In the genomic region with DNA sequence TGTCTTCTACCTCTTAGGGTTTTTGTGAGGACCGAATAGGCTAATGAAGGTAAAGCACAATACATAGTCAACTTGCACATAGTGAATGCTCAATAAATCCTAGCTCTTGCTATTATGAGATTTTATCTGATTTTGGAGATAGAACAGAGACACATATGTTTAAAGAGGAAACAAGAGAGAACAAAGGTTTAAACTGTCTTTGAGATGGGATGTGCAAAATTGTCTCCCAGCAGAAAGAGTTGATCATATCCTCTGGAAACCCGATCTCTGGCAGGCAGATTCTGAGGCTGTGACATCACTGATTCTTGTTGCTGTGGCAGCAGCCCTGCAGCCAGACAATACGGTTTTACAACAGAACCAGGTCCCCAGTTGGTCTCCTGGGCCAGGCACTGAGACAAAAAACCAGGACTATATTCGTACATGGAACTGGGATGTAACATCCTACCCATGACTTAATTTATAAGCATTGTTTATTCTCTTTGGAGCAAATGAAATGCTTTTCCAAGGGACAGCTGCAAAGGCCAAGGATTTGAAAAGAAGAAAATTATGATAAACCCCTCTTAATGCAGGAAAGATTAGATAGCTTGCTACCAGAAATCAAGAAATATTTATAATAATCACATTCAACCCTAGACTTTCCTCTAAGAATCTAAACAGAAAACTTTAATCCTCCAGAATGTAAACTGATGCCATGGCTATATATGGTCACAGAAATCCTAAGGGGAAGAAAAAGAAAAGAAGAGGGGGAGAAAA, we compare ENCODE assay signal across 1 cellular context.
TF ChIP-seq lines count a peak whose summit lies in the region.

No MANE protein-coding gene starts in this region.

TF ChIP-seq in SK-N-SH, 30 proteins besides CTCF, POLR2A, EP300 and RAD21 (continued from another document):
- TF ChIP-seq, protein P1, sequence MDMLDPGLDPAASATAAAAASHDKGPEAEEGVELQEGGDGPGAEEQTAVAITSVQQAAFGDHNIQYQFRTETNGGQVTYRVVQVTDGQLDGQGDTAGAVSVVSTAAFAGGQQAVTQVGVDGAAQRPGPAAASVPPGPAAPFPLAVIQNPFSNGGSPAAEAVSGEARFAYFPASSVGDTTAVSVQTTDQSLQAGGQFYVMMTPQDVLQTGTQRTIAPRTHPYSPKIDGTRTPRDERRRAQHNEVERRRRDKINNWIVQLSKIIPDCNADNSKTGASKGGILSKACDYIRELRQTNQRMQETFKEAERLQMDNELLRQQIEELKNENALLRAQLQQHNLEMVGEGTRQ (IDR thresholded peaks at IDR 0.05; ENCODE audit: borderline replicate concordance, low read depth, low read length): no peak
- TF ChIP-seq FOXJ3 (CRISPR knock-in tag; IDR thresholded peaks at IDR 0.05) (no peak), SMC3 (IDR thresholded peaks at IDR 0.05; ENCODE audit: low read depth, low read length) (no peak), NFIC (IDR thresholded peaks at IDR 0.05; ENCODE audit: borderline replicate concordance) (peak; percentile 49; the same call in 1 of the 2 replicates), CHD2 (IDR thresholded peaks at IDR 0.05; ENCODE audit: low read length, partially characterized antibody) (no peak), NRF1 (IDR thresholded peaks at IDR 0.05; ENCODE audit: low read depth, low read length) (no peak), TCF12 (IDR thresholded peaks at IDR 0.05) (peak; percentile 93)
